In genomic region chr4:105605493-105605892, GRCh38 we compare ENCODE assay signal across 12 cellular contexts. TPM values are rescaled to one million over a fixed set of nuclear protein-coding genes. Genes with fewer than 3 reads are reported as not detected.
DNase-seq lines count a peak whose midpoint lies in the region; ATAC-seq and TF ChIP-seq lines count a peak whose summit lies in the region.
"Had no signal": no experiment of that assay in that cellular context is flagged by ENCODE, and none has a peak within 500 bp of the region (broad histone marks: within the 10 kb centered on the region; RNA-seq: fewer than 3 reads in every experiment).

No MANE protein-coding gene starts in this region.

- H3K36me3 Mint-ChIP-seq in activated CD4-positive, alpha-beta T cell treated with anti-CD3 and anti-CD28 coated beads for 36 hours (ENCODE audit: low read depth): no peaks in the 10 kb centered on the region
- H3K36me3 Mint-ChIP-seq in activated CD4-positive, alpha-beta T cell treated with anti-CD3 and anti-CD28 coated beads, Interleukin-2, amount 10 ng/mL, durations not matched to agents 24 days and 14 days (ENCODE audit: low read depth): no peaks in the 10 kb centered on the region

- no peak for DNase-seq in activated CD4-positive, alpha-beta T cell treated with anti-CD3 and anti-CD28 coated beads for 36 hours
- no peak for DNase-seq in activated CD4-positive, alpha-beta T cell treated with anti-CD3 and anti-CD28 coated beads, Interleukin-2, amount 10 ng/mL, durations not matched to agents 24 days and 14 days
- DNase-seq in NOMO-1 treated with DMSO at 0.1 percent for 48 hours (lab: John Stamatoyannopoulos, UW; ENCODE audit: unreplicated experiment): peak; percentile 78
- DNase-seq in cardiac fibroblast (ENCODE audit: low read depth in 2 of 2): peak; percentile 61 to 62
- peak; percentile 32 for DNase-seq in skeletal muscle cell (ENCODE audit: low read depth)
- DNase-seq: activated CD8-positive, alpha-beta memory T cell treated with anti-CD3 and anti-CD28 coated beads, Interleukin-2, amount 50 U/mL, for 48 hours; NCI-H510A; spleen had no signal

- peaks cover 7% of the 10 kb centered on the region for H3K27me3 Mint-ChIP-seq in activated CD4-positive, alpha-beta T cell treated with anti-CD3 and anti-CD28 coated beads for 36 hours
- peaks cover 5% of the 10 kb centered on the region for H3K27me3 Mint-ChIP-seq in activated CD4-positive, alpha-beta T cell treated with anti-CD3 and anti-CD28 coated beads, Interleukin-2, amount 10 ng/mL, durations not matched to agents 24 days and 14 days

- ATAC-seq in activated CD4-positive, alpha-beta T cell treated with anti-CD3 and anti-CD28 coated beads for 36 hours: peak; percentile 36
- no peak for ATAC-seq in GM18517 (IDR thresholded peaks at IDR 0.05; ENCODE audit: unreplicated experiment)
- no peak for ATAC-seq in HG03460 (IDR thresholded peaks at IDR 0.05; ENCODE audit: unreplicated experiment)
- ATAC-seq in HG02840 (IDR thresholded peaks at IDR 0.05; ENCODE audit: low FRiP score, unreplicated experiment): no peak

- H3K27ac Mint-ChIP-seq in activated CD4-positive, alpha-beta T cell treated with anti-CD3 and anti-CD28 coated beads for 36 hours: no peak overlapping the region
- H3K27ac Mint-ChIP-seq in activated CD4-positive, alpha-beta T cell treated with anti-CD3 and anti-CD28 coated beads, Interleukin-2, amount 10 ng/mL, durations not matched to agents 24 days and 14 days: no peak overlapping the region

- no peak for TF ChIP-seq CTCF in cardiac fibroblast (IDR thresholded peaks at IDR 0.05; ENCODE audit: low read depth, low read length)

- H3K9me3 Mint-ChIP-seq in activated CD4-positive, alpha-beta T cell treated with anti-CD3 and anti-CD28 coated beads for 36 hours (ENCODE audit: low read depth): no peaks in the 10 kb centered on the region
- no peaks in the 10 kb centered on the region for H3K9me3 Mint-ChIP-seq in activated CD4-positive, alpha-beta T cell treated with anti-CD3 and anti-CD28 coated beads, Interleukin-2, amount 10 ng/mL, durations not matched to agents 24 days and 14 days

- POLR2A ChIA-PET in activated CD4-positive, alpha-beta T cell treated with anti-CD3 and anti-CD28 coated beads for 36 hours (lab: Charles Lee): no interaction called here

- CTCF ChIA-PET in activated CD4-positive, alpha-beta T cell treated with anti-CD3 and anti-CD28 coated beads for 36 hours (lab: Charles Lee): no interaction called here

- no peak overlapping the region for H3K4me3 ChIP-seq in cardiac fibroblast (replicated peaks in 1 of 2; ENCODE audit: low read depth in 2 of 2, low read length in 2 of 2)
- H3K4me3 ChIP-seq in skeletal muscle cell (ENCODE audit: low read depth, low read length): no peak overlapping the region
- H3K4me3 ChIP-seq: spleen had no signal

- no peak overlapping the region for H3K4me3 Mint-ChIP-seq in activated CD4-positive, alpha-beta T cell treated with anti-CD3 and anti-CD28 coated beads for 36 hours
- no peak overlapping the region for H3K4me3 Mint-ChIP-seq in activated CD4-positive, alpha-beta T cell treated with anti-CD3 and anti-CD28 coated beads, Interleukin-2, amount 10 ng/mL, durations not matched to agents 24 days and 14 days

- peaks cover 2% of the 10 kb centered on the region for H3K4me1 Mint-ChIP-seq in activated CD4-positive, alpha-beta T cell treated with anti-CD3 and anti-CD28 coated beads for 36 hours
- no peaks in the 10 kb centered on the region for H3K4me1 Mint-ChIP-seq in activated CD4-positive, alpha-beta T cell treated with anti-CD3 and anti-CD28 coated beads, Interleukin-2, amount 10 ng/mL, durations not matched to agents 24 days and 14 days

- intact Hi-C loops in activated CD4-positive, alpha-beta T cell treated with anti-CD3 and anti-CD28 coated beads for 36 hours (cut with DNase I, micrococcal nuclease): no loop called here
- intact Hi-C loops in activated CD4-positive, alpha-beta T cell treated with anti-CD3 and anti-CD28 coated beads, Interleukin-2, amount 10 ng/mL, durations not matched to agents 24 days and 14 days (cut with micrococcal nuclease): no loop called here

RNA-seq across cellular contexts. Expression of gene ARHGEF38, which starts 53.1 kb away (rescaled TPM):
- not detected for total RNA-seq in activated CD4-positive, alpha-beta T cell treated with anti-CD3 and anti-CD28 coated beads for 36 hours
- not detected in 2 replicates for total RNA-seq in activated CD4-positive, alpha-beta T cell treated with anti-CD3 and anti-CD28 coated beads, Interleukin-2, amount 10 ng/mL, durations not matched to agents 24 days and 14 days
- total RNA-seq: spleen; T-helper 2 cell treated with Interferon-gamma antibody and Interleukin-4, amounts not matched to agents 100 ng/mL and 5 ng/mL, for 36 hours had no signal

Comparison
In these comparisons a context has a peak if more than half of its experiments do, and no peak if none do; other contexts are left out.
1. DNase-seq: peak in NOMO-1 treated with DMSO at 0.1 percent for 48 hours (single experiment), cardiac fibroblast (2 of 2) and skeletal muscle cell (single experiment); none in activated CD4-positive, alpha-beta T cell treated with anti-CD3 and anti-CD28 coated beads for 36 hours (single experiment) and activated CD4-positive, alpha-beta T cell treated with anti-CD3 and anti-CD28 coated beads, Interleukin-2, amount 10 ng/mL, durations not matched to agents 24 days and 14 days (single experiment).